9 cellular contexts compared by ENCODE assay signal in genomic region chr9:85112933-85113418, GRCh38.
"Had no signal": no experiment of that assay in that cellular context is flagged by ENCODE, and none has a peak within 500 bp of the region (broad histone marks: within the 10 kb centered on the region; RNA-seq: fewer than 3 reads in every experiment).

No MANE protein-coding gene starts in this region.

- H3K4me1 ChIP-seq: HAP-1 had no signal

- ATAC-seq: HCT116, HepG2 had no signal

- FAIRE-seq: HepG2 had no signal

- DNase-seq: GM23248, GOT3, H7, KBM-7 had no signal

- H3K36me3 ChIP-seq: HAP-1 had no signal

- H3K9me3 ChIP-seq: HAP-1 had no signal

- H3K4me3 ChIP-seq: GM23248, HAP-1 had no signal

- H3K27ac ChIP-seq: GM23248, HL-60, KMS-11 had no signal
